20 cellular contexts compared by ENCODE assay signal in genomic region chr2:38416296-38417036, GRCh38. TPM values are rescaled to one million over a fixed set of nuclear protein-coding genes. Genes with fewer than 3 reads are reported as not detected.
A peak's percentile ranks its signal among the peaks of the same experiment; 100 is the strongest.
DNase-seq lines count a peak whose midpoint lies in the region; ATAC-seq, FAIRE-seq and TF ChIP-seq lines count a peak whose summit lies in the region.
"Had no signal": no experiment of that assay in that cellular context is flagged by ENCODE, and none has a peak within 500 bp of the region (broad histone marks: within the 10 kb centered on the region; RNA-seq: fewer than 3 reads in every experiment).

No MANE protein-coding gene starts in this region.

- no peak for ATAC-seq in HG03432 (IDR thresholded peaks at IDR 0.05; ENCODE audit: unreplicated experiment)
- ATAC-seq: HepG2 had no signal

- H3K27ac ChIP-seq in mammary epithelial cell (ENCODE audit: insufficient read depth, low read depth, low read length) (no peak overlapping the region), breast epithelium (peak overlapping the region in 1 of 2 donors; percentile 64), keratinocyte (ENCODE audit: control insufficient read depth, insufficient read depth, low read length) (no peak overlapping the region), A673 (ENCODE audit: low read depth, low read length, poor library complexity, severe bottlenecking) (no peak overlapping the region), mesenchymal stem cell (ENCODE audit: low read length, poor library complexity, severe bottlenecking) (no peak overlapping the region)
- H3K27ac ChIP-seq: 22Rv1, BLaER1 had no signal

- CTCF ChIA-PET in mammary epithelial cell (lab: Charles Lee; ENCODE audit: low non-redundant PET) (no interaction called here), A673 (lab: Charles Lee) (interaction anchor here (0.5 kb wide), 1 partner anchor 340 kb away, joined by 7 read pairs; no protein-coding TSS in a partner anchor)

- H3K27me3 ChIP-seq in mammary epithelial cell (ENCODE audit: insufficient read depth, low read length), result no peaks in the 10 kb centered on the region
- H3K27me3 ChIP-seq in breast epithelium, result no peaks in the 10 kb centered on the region
- no peaks in the 10 kb centered on the region for H3K27me3 ChIP-seq in MG63
- H3K27me3 ChIP-seq in keratinocyte (ENCODE audit: control insufficient read depth, extremely low read depth, insufficient read depth, low read length), result no peaks in the 10 kb centered on the region
- H3K27me3 ChIP-seq in A673 (replicated peaks; ENCODE audit: insufficient read depth, low read depth, low read length, poor library complexity), result no peaks in the 10 kb centered on the region
- peaks cover 18 to 22% of the 10 kb centered on the region in 2 experiments for H3K27me3 ChIP-seq in mesenchymal stem cell (ENCODE audit: control insufficient read depth in 1 of 2, insufficient read depth in 1 of 2, low read length in 2 of 2)
- H3K27me3 ChIP-seq: BLaER1 had no signal

- H2BK15ac ChIP-seq in mesenchymal stem cell (ENCODE audit: low read depth, poor library complexity, severe bottlenecking), result no peak overlapping the region

- no peak overlapping the region for H4K8ac ChIP-seq in mesenchymal stem cell (ENCODE audit: low read length)

- TF ChIP-seq CTCF in mammary epithelial cell (conservative IDR thresholded peaks at IDR 0.05 in 1 of 2, IDR thresholded peaks at IDR 0.05 in 1 of 2; ENCODE audit: extremely low read depth in 1 of 2, insufficient read depth in 1 of 2, low read depth in 1 of 2, low read length in 2 of 2) (no peak), breast epithelium (IDR thresholded peaks at IDR 0.05) (no peak), keratinocyte (optimal IDR thresholded peaks at IDR 0.05 in 1 of 3, IDR thresholded peaks at IDR 0.05 in 1 of 3, conservative IDR thresholded peaks at IDR 0.05 in 1 of 3; ENCODE audit: extremely low read depth in 1 of 3, insufficient read depth in 2 of 3, low read length in 3 of 3) (no peak), A673 (conservative IDR thresholded peaks at IDR 0.05; ENCODE audit: low read depth, low read length) (no peak)

- no peaks in the 10 kb centered on the region for H3K9me1 ChIP-seq in keratinocyte (ENCODE audit: control insufficient read depth, extremely low read depth, insufficient read depth, low read length)

- POLR2A ChIA-PET in A673 (lab: Charles Lee; ENCODE audit: low non-redundant PET), result no interaction called here

- H3K4ac ChIP-seq in mesenchymal stem cell (ENCODE audit: low read depth in 1 of 2, low read length in 2 of 2), result no peak overlapping the region

- H3K4me3 ChIP-seq in mammary epithelial cell (replicated peaks in 1 of 3; ENCODE audit: insufficient read depth in 1 of 3, low read depth in 2 of 3, low read length in 3 of 3) (no peak overlapping the region), breast epithelium (no peak overlapping the region), MG63 (no peak overlapping the region), keratinocyte (ENCODE audit: control insufficient read depth in 2 of 3, extremely low read depth in 1 of 3, insufficient read depth in 2 of 3, low read depth in 1 of 3, low read length in 3 of 3) (no peak overlapping the region), A673 (ENCODE audit: low read depth, low read length, poor library complexity, severe bottlenecking) (no peak overlapping the region), mesenchymal stem cell (ENCODE audit: insufficient read depth in 1 of 2, low read depth in 1 of 2, low read length in 2 of 2) (no peak overlapping the region)
- H3K4me3 ChIP-seq: BLaER1, HAP-1 had no signal

- H2AFZ ChIP-seq in mammary epithelial cell (ENCODE audit: low read depth, low read length) (no peak overlapping the region), keratinocyte (ENCODE audit: control insufficient read depth, low read length) (no peak overlapping the region), mesenchymal stem cell (ENCODE audit: low read depth, low read length) (no peak overlapping the region)

- no peak for TF ChIP-seq POLR2A in breast epithelium (IDR thresholded peaks at IDR 0.05)

- no peaks in the 10 kb centered on the region for H3K79me1 ChIP-seq in mesenchymal stem cell (replicated peaks; ENCODE audit: low read length, poor library complexity, severe bottlenecking)

- H2BK120ac ChIP-seq in mesenchymal stem cell (ENCODE audit: low read depth, low read length), result no peak overlapping the region

- no peaks in the 10 kb centered on the region for H3K79me2 ChIP-seq in mammary epithelial cell (ENCODE audit: insufficient read depth, low read length)
- H3K79me2 ChIP-seq in keratinocyte (ENCODE audit: control insufficient read depth, insufficient read depth, low read length), result no peaks in the 10 kb centered on the region

- no peak overlapping the region for H4K91ac ChIP-seq in mesenchymal stem cell (ENCODE audit: low read length)

- H3K9me3 ChIP-seq in mammary epithelial cell (replicated peaks; ENCODE audit: insufficient read depth, low read length) (peaks cover 4% of the 10 kb centered on the region), breast epithelium (peaks cover 5 to 13% of the 10 kb centered on the region in 2 donors), MG63 (peaks cover 10% of the 10 kb centered on the region), keratinocyte (ENCODE audit: control insufficient read depth, low read depth, low read length) (peaks cover 2% of the 10 kb centered on the region), A673 (ENCODE audit: low read depth, low read length, poor library complexity, severe bottlenecking) (peaks cover 9% of the 10 kb centered on the region), mesenchymal stem cell (ENCODE audit: control insufficient read depth, low read length) (peaks cover 8% of the 10 kb centered on the region)

- H3K9ac ChIP-seq in mammary epithelial cell (ENCODE audit: insufficient read depth, low read length), result no peak overlapping the region
- no peak overlapping the region for H3K9ac ChIP-seq in keratinocyte (ENCODE audit: control insufficient read depth, extremely low read depth, insufficient read depth, low read length)
- H3K9ac ChIP-seq in mesenchymal stem cell (ENCODE audit: low read length), result no peak overlapping the region
- H3K9ac ChIP-seq: BLaER1 had no signal

- no peak overlapping the region for H3K14ac ChIP-seq in mesenchymal stem cell (ENCODE audit: low read length in 2 of 2)

- H3K23ac ChIP-seq in mesenchymal stem cell (ENCODE audit: low read length in 2 of 2), result no peak overlapping the region

- intact Hi-C loops in mammary epithelial cell (cut with micrococcal nuclease) (loop anchor here (2.0 kb wide), 1 partner anchor 40 kb away; the partner anchor contains the start of gene ATL2), breast epithelium (cut with DNase I; ENCODE audit: low total_unique reads) (no loop called here), A673 (cut with micrococcal nuclease; ENCODE audit: unreplicated experiment) (no loop called here)

- no peak overlapping the region for H2BK5ac ChIP-seq in mesenchymal stem cell (ENCODE audit: low read depth, low read length, poor library complexity, severe bottlenecking)

- H3K18ac ChIP-seq in mesenchymal stem cell (ENCODE audit: low read depth in 1 of 2, low read length in 2 of 2), result no peak overlapping the region

- H2AK5ac ChIP-seq in mesenchymal stem cell (ENCODE audit: low read length, severe bottlenecking), result no peak overlapping the region

- BruUV-seq in mammary epithelial cell (replicated peaks; lab: Mats Ljungman, UMichigan) (no TSS peak), A673 (replicated peaks; lab: Mats Ljungman, UMichigan) (no TSS peak)

- WGBS in mammary epithelial cell (ENCODE audit: low coverage, missing lambda C conversion rate), result 46% methylated on average over 9 of the region's 9 CpGs
- WGBS in mesenchymal stem cell, result 75% methylated on average over 9 of the region's 9 CpGs

- H3K4me1 ChIP-seq in mammary epithelial cell (ENCODE audit: insufficient read depth, low read length) (peaks cover 38% of the 10 kb centered on the region), breast epithelium (peaks cover 0 to 5% of the 10 kb centered on the region in 2 donors), keratinocyte (ENCODE audit: control insufficient read depth, extremely low read depth, insufficient read depth, low read length) (peaks cover 34% of the 10 kb centered on the region), A673 (ENCODE audit: insufficient read depth, low read length, poor library complexity, severe bottlenecking) (no peaks in the 10 kb centered on the region), mesenchymal stem cell (ENCODE audit: control insufficient read depth, insufficient read depth, low read depth, low read length) (no peaks in the 10 kb centered on the region)
- H3K4me1 ChIP-seq: BLaER1 had no signal

- FAIRE-seq in keratinocyte (lab: Jason Lieb, UNC), result peak; percentile 39
- FAIRE-seq: G401.6, GM12891, H1, HepG2, HTR-8/SVneo had no signal

- DNase-seq in mammary epithelial cell (peak; percentile 40), breast epithelium (ENCODE audit: low spot score in 2 of 2) (no peak), MG63 (peak; percentile 38), keratinocyte (ENCODE audit: low read depth, low spot score) (no peak), NCI-H748 (lab: John Stamatoyannopoulos, UW; ENCODE audit: unreplicated experiment) (no peak), A673 (ENCODE audit: low spot score) (no peak), mesenchymal stem cell (no peak)
- DNase-seq: AML-193; Caco-2; CD8-positive, alpha-beta memory T cell; DND-41 had no signal

- H4K20me1 ChIP-seq in mammary epithelial cell (ENCODE audit: insufficient read depth, low read length), result no peaks in the 10 kb centered on the region
- H4K20me1 ChIP-seq in keratinocyte (ENCODE audit: control insufficient read depth, extremely low read depth, insufficient read depth, low read length), result no peaks in the 10 kb centered on the region
- H4K20me1 ChIP-seq: BLaER1 had no signal

- in situ Hi-C loops in mammary epithelial cell (cut with MboI; ENCODE audit: low sequenced_read_pairs in 2 of 2), result no loop called here

- dilution Hi-C loops in mammary epithelial cell (cut with HindIII; ENCODE audit: low sequenced_read_pairs) (loop anchor here (5.0 kb wide), 1 partner anchor 51 kb away; no protein-coding TSS in a partner anchor), keratinocyte (cut with MboI; ENCODE audit: extremely low pct_ligation_motif_present, low sequenced_read_pairs) (no loop called here)

- H3K4me2 ChIP-seq in mammary epithelial cell (ENCODE audit: insufficient read depth, low read depth, low read length) (no peak overlapping the region), keratinocyte (ENCODE audit: control insufficient read depth, extremely low read depth, insufficient read depth, low read depth, low read length) (no peak overlapping the region), mesenchymal stem cell (ENCODE audit: low read length, poor library complexity, severe bottlenecking) (no peak overlapping the region)
- H3K4me2 ChIP-seq: BLaER1 had no signal

- H2BK12ac ChIP-seq in mesenchymal stem cell (ENCODE audit: low read length in 2 of 2), result no peak overlapping the region

- H3K36me3 ChIP-seq in mammary epithelial cell (ENCODE audit: insufficient read depth, low read length) (no peaks in the 10 kb centered on the region), breast epithelium (no peaks in the 10 kb centered on the region), MG63 (no peaks in the 10 kb centered on the region), keratinocyte (ENCODE audit: control insufficient read depth in 2 of 2, extremely low read depth in 1 of 2, insufficient read depth in 2 of 2, low read length in 2 of 2) (no peaks in the 10 kb centered on the region), A673 (ENCODE audit: insufficient read depth, low read length, poor library complexity, severe bottlenecking) (no peaks in the 10 kb centered on the region), mesenchymal stem cell (ENCODE audit: control insufficient read depth in 1 of 2, insufficient read depth in 2 of 2, low read depth in 1 of 2, low read length in 2 of 2) (no peaks in the 10 kb centered on the region)
- H3K36me3 ChIP-seq: BLaER1, HAP-1 had no signal

RNA-seq across cellular contexts. Expression of gene ATL2, which starts 39.4 kb away (rescaled TPM):
- 10 to 100 TPM; 72.9 to 89.9 TPM for total RNA-seq in mammary epithelial cell
- polyA plus RNA-seq in mammary epithelial cell, result 42.8 TPM
- polyA minus RNA-seq in mammary epithelial cell, result 23.7 TPM
- total RNA-seq in breast epithelium, result 100 to 1,000 TPM in 2 of 3 donors, 10 to 100 TPM in 1; 66.4 to 179 (median 159) TPM
- 26.1 and 65.5 TPM in 2 replicates for total RNA-seq in MG63 (2014; rRNA removed; shearing (Covaris generic); ENCODE audit: low replicate concordance)
- 49.6 to 83.2 TPM (median 65.6 TPM) in 3 replicates for polyA plus RNA-seq in keratinocyte
- polyA plus RNA-seq in keratinocyte (2011; ENCODE audit: low read depth), result 236 TPM
- polyA plus RNA-seq in keratinocyte (2011; cell fraction: cytosol; rRNA removed), result 27.2 and 29.0 TPM in 2 replicates
- polyA plus RNA-seq in keratinocyte (2011; cell fraction: nucleus; rRNA removed), result 95.0 and 163 TPM in 2 replicates
- 51.7 and 77.6 TPM in 2 replicates for polyA plus RNA-seq in keratinocyte (2012; ENCODE audit: low replicate concordance)
- 9.9 to 159 TPM (median 58.7 TPM) in 3 replicates for polyA minus RNA-seq in keratinocyte
- 34.5 TPM for polyA minus RNA-seq in keratinocyte (2011; cell fraction: cytosol; rRNA and poly(A)+ RNA removed)
- 86.1 and 121 TPM in 2 replicates for polyA minus RNA-seq in keratinocyte (2011; cell fraction: nucleus; rRNA and poly(A)+ RNA removed)
- 76.0 and 85.5 TPM in 2 replicates for total RNA-seq in A673 (2021)
- 12.1 TPM for polyA plus RNA-seq in mesenchymal stem cell (2013, experiment 1 of 2)
- 12.3 TPM for polyA plus RNA-seq in mesenchymal stem cell (2013, experiment 2 of 2)

Comparison
In these comparisons a context has a peak if more than half of its experiments do, and no peak if none do; other contexts are left out.
1. DNase-seq: peak in mammary epithelial cell (single experiment) and MG63 (single experiment); none in breast epithelium (0 of 2), keratinocyte (single experiment), NCI-H748 (single experiment), A673 (single experiment) and mesenchymal stem cell (single experiment).